ENCODE assay signal across 17 cellular contexts in the genomic region with DNA sequence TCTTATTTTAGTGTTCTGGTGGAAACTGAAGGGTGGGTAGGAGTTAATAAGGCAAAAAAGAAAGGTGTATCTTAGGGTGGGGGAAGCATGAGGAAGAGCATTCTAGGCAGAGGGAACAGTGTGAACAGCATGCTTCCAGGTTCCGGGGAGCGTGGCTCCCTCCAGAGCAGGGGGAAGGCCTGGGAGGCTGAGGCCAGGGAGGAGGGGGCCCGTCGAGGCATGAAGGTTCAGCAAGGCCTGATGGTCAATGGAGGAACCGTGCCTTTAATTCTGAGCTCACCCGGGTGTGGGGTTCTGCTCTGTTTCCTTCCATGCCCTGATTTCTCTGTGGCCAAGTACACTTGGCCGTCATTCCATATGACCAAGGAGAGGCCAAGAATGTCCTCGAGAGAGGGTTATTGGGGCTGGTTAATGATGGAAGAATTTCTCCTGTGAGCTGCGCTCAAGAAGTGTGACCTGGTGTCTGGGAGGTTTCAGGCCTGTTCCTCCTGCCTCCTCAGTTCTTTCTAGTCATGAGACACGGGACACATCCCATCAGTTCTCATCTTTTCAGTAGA.
DNase-seq lines count a peak whose midpoint lies in the region; ATAC-seq and TF ChIP-seq lines count a peak whose summit lies in the region.
"Had no signal": no experiment of that assay in that cellular context is flagged by ENCODE, and none has a peak within 500 bp of the region (broad histone marks: within the 10 kb centered on the region; RNA-seq: fewer than 3 reads in every experiment).

No MANE protein-coding gene starts in this region.

- H3F3A ChIP-seq in DOHH2 (ENCODE audit: control insufficient read depth, insufficient read depth) (peaks cover 30% of the 10 kb centered on the region), PC-3 (ENCODE audit: low read length, unreplicated experiment) (no peaks in the 10 kb centered on the region)

- CTCF ChIA-PET in PC-3 (lab: Charles Lee), result no interaction called here

- no peak overlapping the region for H3K9ac ChIP-seq in PC-3 (ENCODE audit: low read length)

- BruUV-seq in PC-3 (replicated peaks; lab: Mats Ljungman, UMichigan), result no TSS peak

- H2AFZ ChIP-seq in PC-3 (ENCODE audit: low read length), result no peak overlapping the region

- DNase-seq in RWPE2 (ENCODE audit: low spot score), result no peak
- DNase-seq in kidney glomerular epithelial cell (lab: John Stamatoyannopoulos, UW), result peak; percentile 82
- DNase-seq in PC-3, result no peak
- DNase-seq in NCI-H526 (lab: John Stamatoyannopoulos, UW), result no peak
- no peak for DNase-seq in SKM-1 treated with dmso at 0.1 percent for 144 hours (lab: John Stamatoyannopoulos, UW; ENCODE audit: unreplicated experiment)
- DNase-seq in medulla oblongata (ENCODE audit: extremely low spot score), result no peak
- DNase-seq: activated CD4-positive, alpha-beta memory T cell treated with anti-CD3 and anti-CD28 coated beads for 36 hours; CD4-positive, CD25-positive, alpha-beta regulatory T cell; heart right ventricle; NCI-H1048; NCI-H774; stimulated activated CD4-positive, alpha-beta T cell treated with anti-CD3 and anti-CD28 coated beads, Interleukin-15, amount 100 ng/mL, for 24 hours; T-cell had no signal

- POLR2A ChIA-PET in PC-3 (lab: Charles Lee; ENCODE audit: unreplicated experiment), result no interaction called here

- H3K4me3 ChIP-seq in DOHH2 (ENCODE audit: low read length), result 0 out of 2 replicates have a peak overlapping the region, but pooled peaks have one; percentile 62
- H3K4me3 ChIP-seq in RWPE2 (ENCODE audit: severe bottlenecking), result no peak overlapping the region
- H3K4me3 ChIP-seq in skin epidermis, result no peak overlapping the region
- H3K4me3 ChIP-seq in PC-3 (ENCODE audit: low read length), result no peak overlapping the region
- H3K4me3 ChIP-seq: heart right ventricle, mucosa of descending colon had no signal

- no peak for ATAC-seq in RWPE2 (ENCODE audit: low read depth)
- ATAC-seq in PC-3, result no peak
- ATAC-seq: activated naive CD4-positive, alpha-beta T cell treated with anti-CD3 and anti-CD28 coated beads, Interleukin-2, amount 50 U/mL, for 72 hours; T-cell had no signal

- intact Hi-C loops in PC-3 (cut with micrococcal nuclease), result no loop called here

- H3K4me2 ChIP-seq in DOHH2 (ENCODE audit: low read length), result peak overlapping the region; percentile 81
- H3K4me2 ChIP-seq in PC-3 (ENCODE audit: low read length), result no peak overlapping the region

- H3K27me3 ChIP-seq in DOHH2 (ENCODE audit: control insufficient read depth, low read length), result no peaks in the 10 kb centered on the region
- no peaks in the 10 kb centered on the region for H3K27me3 ChIP-seq in RWPE2 (ENCODE audit: insufficient read depth, poor library complexity, severe bottlenecking)
- no peaks in the 10 kb centered on the region for H3K27me3 ChIP-seq in PC-3 (ENCODE audit: low read length)
- H3K27me3 ChIP-seq: heart right ventricle had no signal

- no peaks in the 10 kb centered on the region for H3K9me2 ChIP-seq in DOHH2 (replicated peaks; ENCODE audit: control insufficient read depth, low read length)
- no peaks in the 10 kb centered on the region for H3K9me2 ChIP-seq in PC-3 (replicated peaks; ENCODE audit: low read length)

- H3K79me2 ChIP-seq in DOHH2 (ENCODE audit: control insufficient read depth, low read length), result peaks cover 77% of the 10 kb centered on the region
- H3K79me2 ChIP-seq in PC-3 (ENCODE audit: low read length), result peaks cover 84% of the 10 kb centered on the region

- H3K36me3 ChIP-seq in DOHH2 (ENCODE audit: control insufficient read depth, low read length) (peaks cover 8% of the 10 kb centered on the region), RWPE2 (ENCODE audit: low read depth) (peaks cover 9% of the 10 kb centered on the region), PC-3 (ENCODE audit: low read depth, low read length) (no peaks in the 10 kb centered on the region; the same call in 1 of the 2 replicates)
- H3K36me3 ChIP-seq: heart right ventricle had no signal

- TF ChIP-seq CTCF in DOHH2 (IDR thresholded peaks at IDR 0.05; ENCODE audit: low read depth, low read length, poor library complexity, severe bottlenecking) (no peak), RWPE2 (IDR thresholded peaks at IDR 0.05; ENCODE audit: poor library complexity, severe bottlenecking) (no peak), PC-3 (conservative IDR thresholded peaks at IDR 0.05; ENCODE audit: low read depth, low read length) (no peak)

- H4K20me1 ChIP-seq in DOHH2 (ENCODE audit: control insufficient read depth, insufficient read depth, low read depth, low read length) (no peaks in the 10 kb centered on the region), PC-3 (ENCODE audit: low read length) (no peaks in the 10 kb centered on the region; the same call in 1 of the 2 replicates)

- H3K4me1 ChIP-seq in DOHH2 (ENCODE audit: control insufficient read depth, low read length) (peaks cover 72% of the 10 kb centered on the region), RWPE2 (ENCODE audit: insufficient read depth, poor library complexity, severe bottlenecking) (peaks cover 36% of the 10 kb centered on the region), PC-3 (ENCODE audit: insufficient read depth, low read length) (no peaks in the 10 kb centered on the region)

- H3K27ac ChIP-seq in DOHH2 (ENCODE audit: low read depth, low read length), result peak overlapping the region; percentile 90
- H3K27ac ChIP-seq in RWPE2 (ENCODE audit: poor library complexity, severe bottlenecking), result peak overlapping the region; percentile 99
- H3K27ac ChIP-seq in skin epidermis, result peak overlapping the region in 18 of 21 experiments; percentile 4 to 79 (median 56)
- H3K27ac ChIP-seq in PC-3 (ENCODE audit: low read length), result no peak overlapping the region
- H3K27ac ChIP-seq: heart right ventricle had no signal

- H3K9me3 ChIP-seq in DOHH2 (ENCODE audit: control insufficient read depth, insufficient read depth, low read length), result no peaks in the 10 kb centered on the region
- H3K9me3 ChIP-seq in RWPE2 (ENCODE audit: severe bottlenecking), result no peaks in the 10 kb centered on the region
- no peaks in the 10 kb centered on the region for H3K9me3 ChIP-seq in PC-3 (ENCODE audit: low read length)
- H3K9me3 ChIP-seq: heart right ventricle, mucosa of descending colon had no signal
